In the genomic region with DNA sequence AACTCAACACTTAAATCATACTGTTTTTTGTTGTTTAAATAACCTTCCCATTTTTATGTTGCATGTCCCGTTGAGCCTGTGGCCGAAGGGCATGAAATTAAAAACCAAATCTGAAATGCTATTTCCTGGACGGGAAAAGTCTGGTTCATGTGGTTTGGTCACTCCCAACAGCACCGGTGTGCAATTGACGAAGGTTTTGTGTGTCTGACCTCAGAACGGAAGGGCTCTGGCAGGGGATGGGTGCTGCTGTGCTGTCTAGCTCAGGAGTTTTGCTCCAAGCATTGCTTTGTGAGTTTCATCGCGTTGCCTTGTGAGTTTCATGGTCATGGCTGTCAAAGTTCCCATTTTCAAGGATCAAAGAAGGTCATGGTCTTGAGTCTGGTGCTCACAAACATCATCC, we compare ENCODE assay signal across 21 cellular contexts.
"Had no signal": no experiment of that assay in that cellular context is flagged by ENCODE, and none has a peak within 500 bp of the region (broad histone marks: within the 10 kb centered on the region; RNA-seq: fewer than 3 reads in every experiment).

No MANE protein-coding gene starts in this region.

- H3K27ac ChIP-seq: esophagus squamous epithelium, lower lobe of right lung, ovary, psoas muscle, sigmoid colon, thoracic aorta, tibial nerve, upper lobe of left lung had no signal

- DNase-seq: cortex of kidney; effector memory CD8-positive, alpha-beta T cell; erythroblast; esophagus squamous epithelium; hypothalamus; left ventricle myocardium superior; lower lobe of right lung; naive thymus-derived CD8-positive, alpha-beta T cell; nephron progenitor cell; occipital lobe; ovary; posterior cingulate gyrus; psoas muscle; right cardiac atrium; sigmoid colon; stimulated activated CD4-positive, alpha-beta T cell treated with anti-CD3 and anti-CD28 coated beads, Interleukin-4, amount 100 ng/mL, for 4 hours; stimulated activated naive B cell treated with anti-CD40 and anti-IgM and Interleukin-4, amounts not matched to agents 10 μg/mL and 1 μg/mL and 100 μg/mL, for 72 hours; upper lobe of left lung had no signal

- H3K27ac Mint-ChIP-seq: nephron progenitor cell; stimulated activated naive CD8-positive, alpha-beta T cell treated with anti-CD3 and anti-CD28 coated beads, Interleukin-15, Interleukin-2, amounts not matched to agents 100 ng/mL and 50 ng/mL, for 24 hours had no signal

- H3K4me3 ChIP-seq: esophagus squamous epithelium, lower lobe of right lung, ovary, psoas muscle, sigmoid colon, thoracic aorta, tibial nerve, upper lobe of left lung had no signal

- H3K27me3 ChIP-seq: esophagus squamous epithelium, ovary, sigmoid colon, tibial nerve, upper lobe of left lung had no signal

- H3K4me3 Mint-ChIP-seq: effector memory CD8-positive, alpha-beta T cell; naive thymus-derived CD8-positive, alpha-beta T cell; nephron progenitor cell; stimulated activated naive B cell treated with anti-CD40 and anti-IgM and Interleukin-4, amounts not matched to agents 10 μg/mL and 1 μg/mL and 100 μg/mL, for 72 hours; stimulated activated naive CD8-positive, alpha-beta T cell treated with anti-CD3 and anti-CD28 coated beads, Interleukin-15, Interleukin-2, amounts not matched to agents 100 ng/mL and 50 ng/mL, for 24 hours had no signal

- H3K9me3 ChIP-seq: esophagus squamous epithelium, lower lobe of right lung, ovary, psoas muscle, sigmoid colon, thoracic aorta, upper lobe of left lung had no signal

- H3K4me1 ChIP-seq: esophagus squamous epithelium, lower lobe of right lung, psoas muscle, sigmoid colon, upper lobe of left lung had no signal

- H3K27me3 Mint-ChIP-seq: effector memory CD8-positive, alpha-beta T cell; naive thymus-derived CD8-positive, alpha-beta T cell; stimulated activated naive B cell treated with anti-CD40 and anti-IgM and Interleukin-4, amounts not matched to agents 10 μg/mL and 1 μg/mL and 100 μg/mL, for 72 hours; stimulated activated naive CD8-positive, alpha-beta T cell treated with anti-CD3 and anti-CD28 coated beads, Interleukin-15, Interleukin-2, amounts not matched to agents 100 ng/mL and 50 ng/mL, for 24 hours had no signal

- ATAC-seq: effector memory CD8-positive, alpha-beta T cell; left ventricle myocardium superior; lower lobe of right lung; naive thymus-derived CD8-positive, alpha-beta T cell; psoas muscle; right cardiac atrium; stimulated activated naive B cell treated with anti-CD40 and anti-IgM and Interleukin-4, amounts not matched to agents 10 μg/mL and 1 μg/mL and 100 μg/mL, for 72 hours had no signal

- H3K9me3 Mint-ChIP-seq: effector memory CD8-positive, alpha-beta T cell; naive thymus-derived CD8-positive, alpha-beta T cell; nephron progenitor cell; stimulated activated naive CD8-positive, alpha-beta T cell treated with anti-CD3 and anti-CD28 coated beads, Interleukin-15, Interleukin-2, amounts not matched to agents 100 ng/mL and 50 ng/mL, for 24 hours had no signal

- H3K36me3 ChIP-seq: lower lobe of right lung, ovary, thoracic aorta, upper lobe of left lung had no signal
